In the genomic region with DNA sequence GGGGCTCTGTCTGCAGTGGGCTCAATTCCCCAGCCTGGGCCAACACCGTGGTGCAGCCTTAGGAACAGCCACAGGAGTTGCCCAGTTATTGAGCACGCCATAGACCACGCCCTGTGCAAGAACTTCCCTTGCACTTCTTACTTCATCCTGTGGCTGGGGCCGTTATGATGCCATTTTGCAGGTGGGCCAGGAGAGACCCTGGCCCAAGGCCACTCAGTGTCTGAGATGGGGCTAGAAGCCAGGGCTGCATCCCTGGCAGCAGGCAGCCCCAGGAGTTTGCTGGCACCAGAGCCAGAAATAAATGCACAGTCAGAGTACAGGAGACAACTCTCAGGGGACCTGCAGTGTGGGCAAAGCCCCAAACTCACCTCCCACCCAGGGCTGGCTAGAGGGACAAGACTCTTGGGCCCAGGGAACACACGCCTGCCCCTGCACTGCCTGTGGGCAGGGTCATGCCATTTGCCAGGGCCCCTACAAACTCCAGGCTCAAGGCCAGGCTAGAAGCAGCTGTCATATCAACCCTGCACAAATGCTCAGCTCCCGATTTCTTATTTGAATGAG, we compare ENCODE assay signal across 20 cellular contexts. TPM values are rescaled to one million over a fixed set of nuclear protein-coding genes. Genes with fewer than 3 reads are reported as not detected.
DNase-seq lines count a peak whose midpoint lies in the region; ATAC-seq, FAIRE-seq and TF ChIP-seq lines count a peak whose summit lies in the region.
"Had no signal": no experiment of that assay in that cellular context is flagged by ENCODE, and none has a peak within 500 bp of the region (broad histone marks: within the 10 kb centered on the region; RNA-seq: fewer than 3 reads in every experiment).

No MANE protein-coding gene starts in this region.

- H3K9ac ChIP-seq in HCT116 (ENCODE audit: low read length) = no peak overlapping the region

- POLR2A ChIA-PET in HCT116 (lab: Charles Lee) = no interaction called here

- H3K36me3 Mint-ChIP-seq in activated T-helper 1 cell treated with anti-CD3 and anti-CD28 coated beads, Interleukin-12 subunit alpha, Interleukin-12 subunit beta, Interleukin-2, Interleukin-4 antibody, amounts not matched to agents 30 ng/mL and 10 ng/mL and 1 ng/mL, durations not matched to agents 14 hours and 24 hours and 36 hours (ENCODE audit: low read depth) = peaks cover 2% of the 10 kb centered on the region
- H3K36me3 Mint-ChIP-seq: brain had no signal

- H3K9me3 ChIP-seq in HCT116 (ENCODE audit: control insufficient read depth in 1 of 2, insufficient read depth in 1 of 2, low read depth in 1 of 2, low read length in 2 of 2) (no peaks in the 10 kb centered on the region), osteoblast (ENCODE audit: low read depth, low read length) (no peaks in the 10 kb centered on the region), pancreas (no peaks in the 10 kb centered on the region)
- H3K9me3 ChIP-seq: ovary, SJCRH30, thoracic aorta had no signal

- RAD21 ChIA-PET in HCT116 (lab: Charles Lee; ENCODE audit: low non-redundant PET in 1 of 2, low total read pairs in 2 of 2, uncharacterized antibody in 2 of 2, unreplicated experiment in 2 of 2) = no interaction called here

- no peaks in the 10 kb centered on the region for H3K36me3 ChIP-seq in HCT116 (ENCODE audit: control insufficient read depth in 1 of 2, insufficient read depth in 2 of 2, low read length in 2 of 2)
- no peaks in the 10 kb centered on the region for H3K36me3 ChIP-seq in osteoblast (ENCODE audit: insufficient read depth, low read length)
- H3K36me3 ChIP-seq in pancreas = no peaks in the 10 kb centered on the region
- H3K36me3 ChIP-seq: ovary, SJCRH30, thoracic aorta had no signal

- no peak for TF ChIP-seq CTCF in HCT116 (IDR thresholded peaks at IDR 0.05 in 2 of 3, conservative IDR thresholded peaks at IDR 0.05 in 1 of 3; ENCODE audit: borderline replicate concordance in 1 of 3, insufficient read depth in 1 of 3, low read depth in 2 of 3, low read length in 2 of 3)
- no peak for TF ChIP-seq CTCF in osteoblast (IDR thresholded peaks at IDR 0.05; ENCODE audit: extremely low read depth, low read depth, low read length)
- no peak for TF ChIP-seq CTCF in pancreas (IDR thresholded peaks at IDR 0.05)

- FAIRE-seq in pancreas (lab: Jason Lieb, UNC) = no peak

- H3K4me3 ChIP-seq in HCT116 (replicated peaks in 1 of 2; ENCODE audit: low read depth in 1 of 2, low read length in 2 of 2) = no peak overlapping the region
- H3K4me3 ChIP-seq in osteoblast (ENCODE audit: insufficient read depth, low read length) = no peak overlapping the region
- no peak overlapping the region for H3K4me3 ChIP-seq in pancreas
- H3K4me3 ChIP-seq: hepatocyte, ovary, SJCRH30, thoracic aorta had no signal

- H3K79me2 ChIP-seq in HCT116 (ENCODE audit: insufficient read depth, low read length) = no peaks in the 10 kb centered on the region
- H3K79me2 ChIP-seq in osteoblast (ENCODE audit: insufficient read depth, low read length) = no peaks in the 10 kb centered on the region

- TF ChIP-seq RAD21 in HCT116 (IDR thresholded peaks at IDR 0.05; ENCODE audit: low read depth) = no peak

- H3K27me3 ChIP-seq in HCT116 (ENCODE audit: insufficient read depth, low read length) = no peaks in the 10 kb centered on the region
- H3K27me3 ChIP-seq in osteoblast (ENCODE audit: insufficient read depth, low read length) = no peaks in the 10 kb centered on the region
- no peaks in the 10 kb centered on the region for H3K27me3 ChIP-seq in pancreas
- H3K27me3 ChIP-seq: hepatocyte, ovary, SJCRH30 had no signal

- H3K4me1 ChIP-seq in HCT116 (ENCODE audit: control insufficient read depth in 1 of 2, insufficient read depth in 2 of 2, low read length in 2 of 2) (peaks cover 4 to 13% of the 10 kb centered on the region in 2 experiments; a peak in 3 of 4 replicates), osteoblast (ENCODE audit: insufficient read depth, low read length) (no peaks in the 10 kb centered on the region), pancreas (no peaks in the 10 kb centered on the region)

- WGBS in pancreas, 2 donors = 69 to 72% methylated on average over 6 of the region's 6 CpGs

- H3K9me3 Mint-ChIP-seq in activated T-helper 1 cell treated with anti-CD3 and anti-CD28 coated beads, Interleukin-12 subunit alpha, Interleukin-12 subunit beta, Interleukin-2, Interleukin-4 antibody, amounts not matched to agents 30 ng/mL and 10 ng/mL and 1 ng/mL, durations not matched to agents 14 hours and 24 hours and 36 hours = no peaks in the 10 kb centered on the region

- H3K4me1 Mint-ChIP-seq in activated T-helper 1 cell treated with anti-CD3 and anti-CD28 coated beads, Interleukin-12 subunit alpha, Interleukin-12 subunit beta, Interleukin-2, Interleukin-4 antibody, amounts not matched to agents 30 ng/mL and 10 ng/mL and 1 ng/mL, durations not matched to agents 14 hours and 24 hours and 36 hours (ENCODE audit: low read depth) = peaks cover 9% of the 10 kb centered on the region
- H3K4me1 Mint-ChIP-seq: brain had no signal

- H3K27ac ChIP-seq in HCT116 (ENCODE audit: low read depth, low read length) = peak overlapping the region; percentile 14; the same call in 1 of the 2 replicates
- H3K27ac ChIP-seq in osteoblast (ENCODE audit: low read depth, low read length) = no peak overlapping the region
- H3K27ac ChIP-seq in pancreas = no peak overlapping the region
- H3K27ac ChIP-seq: hepatocyte, ovary, SJCRH30, thoracic aorta had no signal

- no TSS peak for BruUV-seq in HCT116 (replicated peaks; lab: Mats Ljungman, UMichigan)

- no peak overlapping the region for H3K4me3 Mint-ChIP-seq in activated T-helper 1 cell treated with anti-CD3 and anti-CD28 coated beads, Interleukin-12 subunit alpha, Interleukin-12 subunit beta, Interleukin-2, Interleukin-4 antibody, amounts not matched to agents 30 ng/mL and 10 ng/mL and 1 ng/mL, durations not matched to agents 14 hours and 24 hours and 36 hours
- H3K4me3 Mint-ChIP-seq: activated CD4-positive, alpha-beta T cell treated with anti-CD3 and anti-CD28 coated beads for 36 hours; brain had no signal

- ATAC-seq in HCT116 (peak; percentile 50), pancreas (no peak), HG02870 (IDR thresholded peaks at IDR 0.05; ENCODE audit: unreplicated experiment) (no peak)
- ATAC-seq: activated CD4-positive, alpha-beta T cell treated with anti-CD3 and anti-CD28 coated beads for 36 hours had no signal

- H3K27ac Mint-ChIP-seq in activated T-helper 1 cell treated with anti-CD3 and anti-CD28 coated beads, Interleukin-12 subunit alpha, Interleukin-12 subunit beta, Interleukin-2, Interleukin-4 antibody, amounts not matched to agents 30 ng/mL and 10 ng/mL and 1 ng/mL, durations not matched to agents 14 hours and 24 hours and 36 hours = no peak overlapping the region
- H3K27ac Mint-ChIP-seq: activated CD4-positive, alpha-beta T cell treated with anti-CD3 and anti-CD28 coated beads for 36 hours; brain had no signal

- H4K20me1 ChIP-seq in HCT116 (ENCODE audit: insufficient read depth) (no peaks in the 10 kb centered on the region), osteoblast (ENCODE audit: insufficient read depth, low read length) (no peaks in the 10 kb centered on the region)

- H2AFZ ChIP-seq in HCT116 (ENCODE audit: low read depth, low read length, poor library complexity, severe bottlenecking) (no peak overlapping the region), osteoblast (ENCODE audit: low read length) (no peak overlapping the region)
- H2AFZ ChIP-seq: hepatocyte had no signal

- CTCF ChIA-PET in HCT116 (lab: Charles Lee) = no interaction called here

- H3K4me2 ChIP-seq in HCT116 (ENCODE audit: low read length) (peak overlapping the region; percentile 6; the same call in 1 of the 2 replicates), osteoblast (ENCODE audit: insufficient read depth, low read length) (no peak overlapping the region)
- H3K4me2 ChIP-seq: hepatocyte had no signal

- no peak for DNase-seq in HCT116 (ENCODE audit: low read depth, low spot score)
- peak; percentile 66 for DNase-seq in NCI-H2171 (lab: John Stamatoyannopoulos, UW)
- peak; percentile 65 for DNase-seq in cerebellar cortex (ENCODE audit: low spot score)
- DNase-seq in osteoblast (ENCODE audit: insufficient read length, low spot score, missing footprints) = peak; percentile 72
- DNase-seq in pancreas = no peak
- DNase-seq in activated T-helper 1 cell treated with anti-CD3 and anti-CD28 coated beads, Interleukin-12 subunit alpha, Interleukin-12 subunit beta, Interleukin-2, Interleukin-4 antibody, amounts not matched to agents 30 ng/mL and 10 ng/mL and 1 ng/mL, durations not matched to agents 14 hours and 24 hours and 36 hours (ENCODE audit: low spot score) = no peak
- DNase-seq: activated CD4-positive, alpha-beta T cell treated with anti-CD3 and anti-CD28 coated beads for 36 hours; activated naive CD4-positive, alpha-beta T cell treated with anti-CD3 and anti-CD28 coated beads, Interleukin-2, amount 50 U/mL, for 16 hours; DMS79 treated with DMSO at 0.1 percent for 48 hours; kidney glomerular epithelial cell; NCI-H1417; NCI-H2227 treated with DMSO at 0.1 percent for 48 hours; ovary; SJCRH30; stimulated activated CD4-positive, alpha-beta T cell treated with anti-CD3 and anti-CD28 coated beads, Interleukin-4, amount 100 ng/mL, for 4 hours; T1000 had no signal

- no peak for TF ChIP-seq POLR2A in HCT116 (IDR thresholded peaks at IDR 0.05; ENCODE audit: borderline replicate concordance, extremely low read depth, insufficient read depth, insufficient read length)

- intact Hi-C loops in HCT116 (cut with micrococcal nuclease) (no loop called here), pancreas (cut with DNase I) (no loop called here)
- intact Hi-C loops in activated T-helper 1 cell treated with anti-CD3 and anti-CD28 coated beads, Interleukin-12 subunit alpha, Interleukin-12 subunit beta, Interleukin-2, Interleukin-4 antibody, amounts not matched to agents 30 ng/mL and 10 ng/mL and 1 ng/mL, durations not matched to agents 14 hours and 24 hours and 36 hours (cut with micrococcal nuclease) = no loop called here

- H3K27me3 Mint-ChIP-seq in activated T-helper 1 cell treated with anti-CD3 and anti-CD28 coated beads, Interleukin-12 subunit alpha, Interleukin-12 subunit beta, Interleukin-2, Interleukin-4 antibody, amounts not matched to agents 30 ng/mL and 10 ng/mL and 1 ng/mL, durations not matched to agents 14 hours and 24 hours and 36 hours (ENCODE audit: insufficient read depth) = peaks cover 6% of the 10 kb centered on the region
- H3K27me3 Mint-ChIP-seq: activated CD4-positive, alpha-beta T cell treated with anti-CD3 and anti-CD28 coated beads for 36 hours had no signal

- no peaks in the 10 kb centered on the region for H3K9me2 ChIP-seq in HCT116 (ENCODE audit: insufficient read depth)

TF ChIP-seq in HCT116, 20 proteins besides CTCF, POLR2A, EP300 and RAD21 (continues in another document):
- no peak for TF ChIP-seq SRF (IDR thresholded peaks at IDR 0.05; ENCODE audit: low read depth)
- no peak for TF ChIP-seq CBX3 (IDR thresholded peaks at IDR 0.05; ENCODE audit: low read depth)
- no peak for TF ChIP-seq FOSL1 (IDR thresholded peaks at IDR 0.05; ENCODE audit: low read depth)

RNA-seq across cellular contexts. Expression of a gene that starts 6.7 kb away (rescaled TPM):
- 5.7 TPM for total RNA-seq in HCT116 (2021; ENCODE audit: unreplicated experiment)
- polyA plus RNA-seq in HCT116 (2012) = 6.3 and 6.9 TPM in 2 replicates
- total RNA-seq in osteoblast = 0.29 and 0.72 TPM in 2 replicates
- total RNA-seq in pancreas = 1 to 10 TPM in 1 of 6 donors, under 1 TPM in 5; 0.20 to 1.3 (median 0.67) TPM
- polyA plus RNA-seq in pancreas = under 1 TPM; 0.23 to 0.56 TPM
- 1.3 TPM in 2 replicates for total RNA-seq in activated T-helper 1 cell treated with anti-CD3 and anti-CD28 coated beads, Interleukin-12 subunit alpha, Interleukin-12 subunit beta, Interleukin-2, Interleukin-4 antibody, amounts not matched to agents 30 ng/mL and 10 ng/mL and 1 ng/mL, durations not matched to agents 14 hours and 24 hours and 36 hours

Comparison
In these comparisons a context has a peak if more than half of its experiments do, and no peak if none do; other contexts are left out.
1. DNase-seq: peak in NCI-H2171 (single experiment), cerebellar cortex (single experiment) and osteoblast (single experiment); none in HCT116 (single experiment), pancreas (0 of 6) and activated T-helper 1 cell treated with anti-CD3 and anti-CD28 coated beads, Interleukin-12 subunit alpha, Interleukin-12 subunit beta, Interleukin-2, Interleukin-4 antibody, amounts not matched to agents 30 ng/mL and 10 ng/mL and 1 ng/mL, durations not matched to agents 14 hours and 24 hours and 36 hours (single experiment).